In the genomic region with DNA sequence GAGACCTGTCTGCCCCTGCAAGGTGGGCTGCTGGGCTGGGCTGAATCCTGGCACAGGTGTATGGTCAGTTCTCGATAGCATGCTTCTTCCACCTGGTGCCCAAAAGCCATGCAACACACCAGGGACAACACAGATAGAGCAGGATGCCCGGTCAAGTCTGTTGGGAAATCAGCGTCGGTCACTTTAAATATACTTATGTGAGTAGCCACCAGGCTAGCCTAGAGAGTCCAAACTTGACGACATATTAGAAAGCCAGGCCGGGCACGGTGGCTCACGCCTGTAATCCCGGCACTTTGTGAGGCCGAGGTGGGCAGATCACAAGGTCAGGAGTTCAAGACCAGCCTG, we compare ENCODE assay signal across 1 cellular context.
TF ChIP-seq lines count a peak whose summit lies in the region.

No MANE protein-coding gene starts in this region.

TF ChIP-seq in A549, 52 proteins besides CTCF, POLR2A, EP300 and RAD21 (continued from another document):
- TF ChIP-seq, protein P1, sequence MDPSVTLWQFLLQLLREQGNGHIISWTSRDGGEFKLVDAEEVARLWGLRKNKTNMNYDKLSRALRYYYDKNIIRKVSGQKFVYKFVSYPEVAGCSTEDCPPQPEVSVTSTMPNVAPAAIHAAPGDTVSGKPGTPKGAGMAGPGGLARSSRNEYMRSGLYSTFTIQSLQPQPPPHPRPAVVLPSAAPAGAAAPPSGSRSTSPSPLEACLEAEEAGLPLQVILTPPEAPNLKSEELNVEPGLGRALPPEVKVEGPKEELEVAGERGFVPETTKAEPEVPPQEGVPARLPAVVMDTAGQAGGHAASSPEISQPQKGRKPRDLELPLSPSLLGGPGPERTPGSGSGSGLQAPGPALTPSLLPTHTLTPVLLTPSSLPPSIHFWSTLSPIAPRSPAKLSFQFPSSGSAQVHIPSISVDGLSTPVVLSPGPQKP (IDR thresholded peaks at IDR 0.05; ENCODE audit: low read depth, low read length): no peak
- TF ChIP-seq, protein P2, sequence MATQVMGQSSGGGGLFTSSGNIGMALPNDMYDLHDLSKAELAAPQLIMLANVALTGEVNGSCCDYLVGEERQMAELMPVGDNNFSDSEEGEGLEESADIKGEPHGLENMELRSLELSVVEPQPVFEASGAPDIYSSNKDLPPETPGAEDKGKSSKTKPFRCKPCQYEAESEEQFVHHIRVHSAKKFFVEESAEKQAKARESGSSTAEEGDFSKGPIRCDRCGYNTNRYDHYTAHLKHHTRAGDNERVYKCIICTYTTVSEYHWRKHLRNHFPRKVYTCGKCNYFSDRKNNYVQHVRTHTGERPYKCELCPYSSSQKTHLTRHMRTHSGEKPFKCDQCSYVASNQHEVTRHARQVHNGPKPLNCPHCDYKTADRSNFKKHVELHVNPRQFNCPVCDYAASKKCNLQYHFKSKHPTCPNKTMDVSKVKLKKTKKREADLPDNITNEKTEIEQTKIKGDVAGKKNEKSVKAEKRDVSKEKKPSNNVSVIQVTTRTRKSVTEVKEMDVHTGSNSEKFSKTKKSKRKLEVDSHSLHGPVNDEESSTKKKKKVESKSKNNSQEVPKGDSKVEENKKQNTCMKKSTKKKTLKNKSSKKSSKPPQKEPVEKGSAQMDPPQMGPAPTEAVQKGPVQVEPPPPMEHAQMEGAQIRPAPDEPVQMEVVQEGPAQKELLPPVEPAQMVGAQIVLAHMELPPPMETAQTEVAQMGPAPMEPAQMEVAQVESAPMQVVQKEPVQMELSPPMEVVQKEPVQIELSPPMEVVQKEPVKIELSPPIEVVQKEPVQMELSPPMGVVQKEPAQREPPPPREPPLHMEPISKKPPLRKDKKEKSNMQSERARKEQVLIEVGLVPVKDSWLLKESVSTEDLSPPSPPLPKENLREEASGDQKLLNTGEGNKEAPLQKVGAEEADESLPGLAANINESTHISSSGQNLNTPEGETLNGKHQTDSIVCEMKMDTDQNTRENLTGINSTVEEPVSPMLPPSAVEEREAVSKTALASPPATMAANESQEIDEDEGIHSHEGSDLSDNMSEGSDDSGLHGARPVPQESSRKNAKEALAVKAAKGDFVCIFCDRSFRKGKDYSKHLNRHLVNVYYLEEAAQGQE (IDR thresholded peaks at IDR 0.05): no peak
- TF ChIP-seq TP53 (CRISPR knock-in tag; IDR thresholded peaks at IDR 0.05): no peak
TF ChIP-seq in A549: peak in this region for 0.
